Comparison of ENCODE assay signal across 16 cellular contexts in genomic region chr5:67240846-67241245, GRCh38. TPM values are rescaled to one million over a fixed set of nuclear protein-coding genes. Genes with fewer than 3 reads are reported as not detected.
A peak's percentile ranks its signal among the peaks of the same experiment; 100 is the strongest.
DNase-seq lines count a peak whose midpoint lies in the region; ATAC-seq and TF ChIP-seq lines count a peak whose summit lies in the region.
"Had no signal": no experiment of that assay in that cellular context is flagged by ENCODE, and none has a peak within 500 bp of the region (broad histone marks: within the 10 kb centered on the region; RNA-seq: fewer than 3 reads in every experiment).

No MANE protein-coding gene starts in this region.

- no peaks in the 10 kb centered on the region for H3K9me3 ChIP-seq in sigmoid colon
- no peaks in the 10 kb centered on the region for H3K9me3 ChIP-seq in suprapubic skin
- H3K9me3 ChIP-seq: BLaER1, SJCRH30 had no signal

- H3K4me1 ChIP-seq in sigmoid colon (peaks cover 0 to 85% (median 66%) of the 10 kb centered on the region in 4 donors), suprapubic skin (peaks cover 11% of the 10 kb centered on the region)

- DNase-seq in DMS 273 treated with DMSO at 0.1 percent for 48 hours (lab: John Stamatoyannopoulos, UW) (peak; percentile 52), NCI-H69 (lab: John Stamatoyannopoulos, UW) (peak; percentile 46), dermis blood vessel endothelial cell (peak; percentile 27), sigmoid colon (no peak), NCI-H2081 (lab: John Stamatoyannopoulos, UW) (no peak), suprapubic skin (ENCODE audit: low spot score in 2 of 2) (no peak)
- DNase-seq: CD4-positive, alpha-beta memory T cell; H9; NCI-H1694 treated with DMSO at 0.1 percent for 48 hours; NCI-H2107; PC-9; SJCRH30; SW 1271 had no signal

- H3K4me3 ChIP-seq in sigmoid colon = no peak overlapping the region
- H3K4me3 ChIP-seq in suprapubic skin = no peak overlapping the region
- H3K4me3 ChIP-seq: BLaER1, PC-9, SJCRH30 had no signal

- H3K36me3 ChIP-seq in sigmoid colon = no peaks in the 10 kb centered on the region
- H3K36me3 ChIP-seq in suprapubic skin = no peaks in the 10 kb centered on the region
- H3K36me3 ChIP-seq: BLaER1, SJCRH30 had no signal

- no peak for TF ChIP-seq POLR2A in sigmoid colon (IDR thresholded peaks at IDR 0.05)
- no peak for TF ChIP-seq POLR2A in suprapubic skin (IDR thresholded peaks at IDR 0.05)

- 84 to 88% methylated on average over 3 of the region's 3 CpGs for WGBS in sigmoid colon, 2 donors
- WGBS in suprapubic skin = 84% methylated on average over 3 of the region's 3 CpGs

- TF ChIP-seq CTCF in sigmoid colon (IDR thresholded peaks at IDR 0.05) (no peak), suprapubic skin (IDR thresholded peaks at IDR 0.05) (no peak)

- peak overlapping the region in 3 of 4 donors; percentile 33 to 79 (median 69) for H3K27ac ChIP-seq in sigmoid colon
- H3K27ac ChIP-seq in suprapubic skin = no peak overlapping the region
- H3K27ac ChIP-seq: BLaER1, PC-9, SJCRH30 had no signal

- ATAC-seq in HG03280 (IDR thresholded peaks at IDR 0.05; ENCODE audit: unreplicated experiment) = no peak

- H3K27me3 ChIP-seq in sigmoid colon = no peaks in the 10 kb centered on the region
- no peaks in the 10 kb centered on the region for H3K27me3 ChIP-seq in suprapubic skin
- H3K27me3 ChIP-seq: BLaER1, SJCRH30 had no signal

- intact Hi-C loops in sigmoid colon (cut with DNase I) = loop anchor here (10.0 kb wide), 4 partner anchors 154 to 684 kb away; no protein-coding TSS in a partner anchor

- TF ChIP-seq EP300 in sigmoid colon (IDR thresholded peaks at IDR 0.05) = no peak
- no peak for TF ChIP-seq EP300 in suprapubic skin (IDR thresholded peaks at IDR 0.05)

RNA-seq across cellular contexts. Expression of gene CD180, which starts 44.2 kb away (rescaled TPM):
- 0.09 TPM in 1 of 2 replicates, not detected in the other for total RNA-seq in dermis blood vessel endothelial cell
- 1 to 10 TPM in 1 of 4 donors, under 1 TPM in 3; 0.55 to 1.1 (median 0.90) TPM for total RNA-seq in sigmoid colon
- polyA plus RNA-seq in sigmoid colon = 1 to 10 TPM in 2 of 3 donors, under 1 TPM in 1; 0.60 to 3.5 (median 2.3) TPM
- total RNA-seq in suprapubic skin = under 1 TPM in 3 of 4 donors, not detected in 1; 0.11 to 0.32 (median 0.18) TPM
- total RNA-seq: G401, H9, PC-9, SJCRH30 had no signal

Comparison
In these comparisons a context has a peak if more than half of its experiments do, and no peak if none do; other contexts are left out.
1. DNase-seq: peak in DMS 273 treated with DMSO at 0.1 percent for 48 hours (single experiment), NCI-H69 (single experiment) and dermis blood vessel endothelial cell (single experiment); none in sigmoid colon (single experiment), NCI-H2081 (0 of 2) and suprapubic skin (0 of 2).